8 cellular contexts compared by ENCODE assay signal in the genomic region with DNA sequence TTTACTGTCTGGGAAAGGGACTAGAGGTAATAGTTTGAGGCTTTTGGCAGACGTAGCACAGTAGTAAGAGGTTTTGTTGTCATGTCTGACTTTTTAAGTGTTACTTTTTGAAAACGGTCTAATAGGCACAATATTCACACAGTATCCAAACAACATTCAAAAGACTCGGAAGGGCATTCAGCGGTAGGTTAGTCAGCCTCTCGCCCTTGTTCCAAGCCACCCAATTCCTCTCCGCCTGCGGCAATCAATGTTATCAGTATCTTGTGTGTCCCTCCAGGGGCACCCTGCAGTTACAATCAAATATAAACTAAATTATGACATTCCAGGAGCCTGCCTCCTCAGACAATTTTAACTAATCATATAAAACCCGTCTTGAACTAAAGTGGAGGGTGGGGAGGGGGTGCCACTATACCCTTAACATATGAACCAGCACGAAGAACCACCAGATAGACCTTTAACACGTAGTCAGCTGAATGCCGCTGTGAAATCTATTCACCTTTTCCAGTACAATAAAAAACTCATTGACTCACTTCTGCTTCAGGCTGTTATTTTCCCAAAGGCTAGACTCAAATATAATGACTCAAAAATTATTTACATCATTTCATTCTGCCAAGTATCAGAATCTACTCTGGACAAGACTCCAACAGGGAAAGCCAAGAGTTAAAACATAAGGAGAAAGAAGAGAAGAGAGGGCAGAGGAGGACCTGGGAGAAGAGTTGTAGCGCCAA. TPM values are rescaled to one million over a fixed set of nuclear protein-coding genes. Genes with fewer than 3 reads are reported as not detected.
A peak's percentile ranks its signal among the peaks of the same experiment; 100 is the strongest.
DNase-seq lines count a peak whose midpoint lies in the region; ATAC-seq and TF ChIP-seq lines count a peak whose summit lies in the region.

No MANE protein-coding gene starts in this region.

- TF ChIP-seq EP300 in neural cell (conservative IDR thresholded peaks at IDR 0.05; ENCODE audit: poor library complexity, severe bottlenecking), result no peak

- no peak for TF ChIP-seq CTCF in NB4 (IDR thresholded peaks at IDR 0.05; ENCODE audit: low read depth, low read length)
- TF ChIP-seq CTCF in dorsolateral prefrontal cortex (IDR thresholded peaks at IDR 0.05 in 54 of 56, conservative IDR thresholded peaks at IDR 0.05 in 2 of 56; ENCODE audit: low read depth in 1 of 56, partially characterized antibody in 56 of 56), result peak in 1 of 56 donors; percentile 10
- no peak for TF ChIP-seq CTCF in neural cell (IDR thresholded peaks at IDR 0.05; ENCODE audit: poor library complexity, severe bottlenecking)

- H3K27me3 ChIP-seq in CD4-positive, alpha-beta memory T cell (ENCODE audit: insufficient read depth, low read length), result no peaks in the 10 kb centered on the region
- H3K27me3 ChIP-seq in dorsolateral prefrontal cortex (peaks cover 0 to 19% (median 0%) of the 10 kb centered on the region in 45 donors), neural cell (ENCODE audit: insufficient read depth, low read depth, low read length) (peaks cover 32% of the 10 kb centered on the region)

- H3K27ac Mint-ChIP-seq in CD4-positive, alpha-beta memory T cell, result peak overlapping the region in 5 of 7 donors; percentile 54 to 96 (median 71)

- no peaks in the 10 kb centered on the region for H3K36me3 ChIP-seq in CD4-positive, alpha-beta memory T cell (ENCODE audit: insufficient read depth, low read length)
- H3K36me3 ChIP-seq in neural cell (ENCODE audit: insufficient read depth, low read length), result no peaks in the 10 kb centered on the region

- H2AFZ ChIP-seq in neural cell (ENCODE audit: low read depth, low read length), result no peak overlapping the region

- H3K9me3 Mint-ChIP-seq in CD4-positive, alpha-beta memory T cell, result peaks cover 0 to 6% (median 0%) of the 10 kb centered on the region in 8 donors

- no peaks in the 10 kb centered on the region for H3K79me2 ChIP-seq in neural cell (replicated peaks; ENCODE audit: insufficient read depth, low read length)

- no peaks in the 10 kb centered on the region for H3K9me3 ChIP-seq in CD4-positive, alpha-beta memory T cell (ENCODE audit: control insufficient read depth in 1 of 2, low read length in 2 of 2)
- no peaks in the 10 kb centered on the region for H3K9me3 ChIP-seq in neural cell (ENCODE audit: low read length)

- H3K27ac ChIP-seq in CD4-positive, alpha-beta memory T cell (ENCODE audit: low read depth, low read length), result no peak overlapping the region
- H3K27ac ChIP-seq in dorsolateral prefrontal cortex (peak overlapping the region in 24 of 59 donors; percentile 9 to 96 (median 91)), neural cell (ENCODE audit: low read length) (no peak overlapping the region)

- CTCF ChIA-PET in CD4-positive, alpha-beta memory T cell (lab: Charles Lee; ENCODE audit: partially characterized antibody), result no interaction called here

- peak overlapping the region; percentile 94 to 98 (median 96) for H3K4me3 Mint-ChIP-seq in CD4-positive, alpha-beta memory T cell

- peak overlapping the region; percentile 12 to 81 for H3K4me3 ChIP-seq in CD4-positive, alpha-beta memory T cell (ENCODE audit: low read length in 2 of 2)
- peak overlapping the region; percentile 99 for H3K4me3 ChIP-seq in NB4 (ENCODE audit: low read depth, low read length)
- peak overlapping the region; percentile 56 to 91 (median 74) for H3K4me3 ChIP-seq in dorsolateral prefrontal cortex
- H3K4me3 ChIP-seq in neural cell (ENCODE audit: low read length), result peak overlapping the region; percentile 81

- ATAC-seq in GM19328 (IDR thresholded peaks at IDR 0.05; ENCODE audit: unreplicated experiment) (no peak), HG02623 (IDR thresholded peaks at IDR 0.05; ENCODE audit: unreplicated experiment) (no peak), HG03439 (IDR thresholded peaks at IDR 0.05; ENCODE audit: unreplicated experiment) (no peak)

- TF ChIP-seq RAD21 in neural cell (conservative IDR thresholded peaks at IDR 0.05), result no peak

- no peaks in the 10 kb centered on the region for H4K20me1 ChIP-seq in neural cell (ENCODE audit: insufficient read depth)

- DNase-seq in CD4-positive, alpha-beta memory T cell, result peak in 1 of 5 donors; percentile 4
- peak; percentile 52 for DNase-seq in NB4 (ENCODE audit: low read depth)
- no peak for DNase-seq in dorsolateral prefrontal cortex
- DNase-seq in anterior cingulate cortex (lab: John Stamatoyannopoulos, UW), result no peak

- H3K9me2 ChIP-seq in neural cell (ENCODE audit: insufficient read depth, low read length), result no peaks in the 10 kb centered on the region

- no peaks in the 10 kb centered on the region for H3F3A ChIP-seq in neural cell (ENCODE audit: insufficient read depth, low read length, poor library complexity, severe bottlenecking)

- TF ChIP-seq POLR2A in NB4 (IDR thresholded peaks at IDR 0.05; ENCODE audit: extremely low read depth, insufficient read length), result no peak

- H3K9ac ChIP-seq in neural cell (ENCODE audit: low read length), result no peak overlapping the region

- peaks cover 18 to 49% (median 33%) of the 10 kb centered on the region in 4 donors for H3K4me1 Mint-ChIP-seq in CD4-positive, alpha-beta memory T cell

- peaks cover 5 to 8% of the 10 kb centered on the region in 2 donors for H3K27me3 Mint-ChIP-seq in CD4-positive, alpha-beta memory T cell

- intact Hi-C loops in CD4-positive, alpha-beta memory T cell (cut with micrococcal nuclease), result loop anchor here (5.0 kb wide), 3 partner anchors 496 to 1884 kb away; a partner anchor contains a TSS
- intact Hi-C loops in dorsolateral prefrontal cortex (cut with DNase I), result no loop called here

- no peak overlapping the region for H3K4me2 ChIP-seq in neural cell (ENCODE audit: low read length)

- H3K36me3 Mint-ChIP-seq in CD4-positive, alpha-beta memory T cell, result peaks cover 4 to 15% of the 10 kb centered on the region in 2 donors

- POLR2A ChIA-PET in CD4-positive, alpha-beta memory T cell (lab: Charles Lee; ENCODE audit: partially characterized antibody), result interaction anchor here (3.1 kb wide), 1 partner anchor 1747 kb away, joined by 10 read pairs; a partner anchor contains a TSS

- H3K4me1 ChIP-seq in CD4-positive, alpha-beta memory T cell (ENCODE audit: insufficient read depth, low read length), result peaks cover 19% of the 10 kb centered on the region

TF ChIP-seq in neural cell, 6 proteins besides CTCF, POLR2A, EP300 and RAD21:
- TF ChIP-seq, protein P1, sequence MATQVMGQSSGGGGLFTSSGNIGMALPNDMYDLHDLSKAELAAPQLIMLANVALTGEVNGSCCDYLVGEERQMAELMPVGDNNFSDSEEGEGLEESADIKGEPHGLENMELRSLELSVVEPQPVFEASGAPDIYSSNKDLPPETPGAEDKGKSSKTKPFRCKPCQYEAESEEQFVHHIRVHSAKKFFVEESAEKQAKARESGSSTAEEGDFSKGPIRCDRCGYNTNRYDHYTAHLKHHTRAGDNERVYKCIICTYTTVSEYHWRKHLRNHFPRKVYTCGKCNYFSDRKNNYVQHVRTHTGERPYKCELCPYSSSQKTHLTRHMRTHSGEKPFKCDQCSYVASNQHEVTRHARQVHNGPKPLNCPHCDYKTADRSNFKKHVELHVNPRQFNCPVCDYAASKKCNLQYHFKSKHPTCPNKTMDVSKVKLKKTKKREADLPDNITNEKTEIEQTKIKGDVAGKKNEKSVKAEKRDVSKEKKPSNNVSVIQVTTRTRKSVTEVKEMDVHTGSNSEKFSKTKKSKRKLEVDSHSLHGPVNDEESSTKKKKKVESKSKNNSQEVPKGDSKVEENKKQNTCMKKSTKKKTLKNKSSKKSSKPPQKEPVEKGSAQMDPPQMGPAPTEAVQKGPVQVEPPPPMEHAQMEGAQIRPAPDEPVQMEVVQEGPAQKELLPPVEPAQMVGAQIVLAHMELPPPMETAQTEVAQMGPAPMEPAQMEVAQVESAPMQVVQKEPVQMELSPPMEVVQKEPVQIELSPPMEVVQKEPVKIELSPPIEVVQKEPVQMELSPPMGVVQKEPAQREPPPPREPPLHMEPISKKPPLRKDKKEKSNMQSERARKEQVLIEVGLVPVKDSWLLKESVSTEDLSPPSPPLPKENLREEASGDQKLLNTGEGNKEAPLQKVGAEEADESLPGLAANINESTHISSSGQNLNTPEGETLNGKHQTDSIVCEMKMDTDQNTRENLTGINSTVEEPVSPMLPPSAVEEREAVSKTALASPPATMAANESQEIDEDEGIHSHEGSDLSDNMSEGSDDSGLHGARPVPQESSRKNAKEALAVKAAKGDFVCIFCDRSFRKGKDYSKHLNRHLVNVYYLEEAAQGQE (IDR thresholded peaks at IDR 0.05; ENCODE audit: borderline replicate concordance), result no peak
- TF ChIP-seq MXI1 (conservative IDR thresholded peaks at IDR 0.05; ENCODE audit: poor library complexity, severe bottlenecking) (no peak), TAF1 (IDR thresholded peaks at IDR 0.05; ENCODE audit: low read depth) (no peak), SMC3 (conservative IDR thresholded peaks at IDR 0.05; ENCODE audit: poor library complexity) (no peak), POLR2AphosphoS5 (IDR thresholded peaks at IDR 0.05) (no peak), EZH2 (IDR thresholded peaks at IDR 0.05; ENCODE audit: borderline replicate concordance, insufficient read depth, low read length, poor library complexity, severe bottlenecking) (no peak)

RNA-seq across cellular contexts. Expression of a gene that starts 1.7 kb away (rescaled TPM):
- total RNA-seq in CD4-positive, alpha-beta memory T cell, result 1 to 10 TPM; 5.8 to 6.6 TPM
- polyA plus RNA-seq in CD4-positive, alpha-beta memory T cell, result 1 to 10 TPM; 2.5 to 4.4 TPM
- 1 to 10 TPM in 119 of 120 experiments, under 1 TPM in 1; 0.85 to 6.9 (median 2.3) TPM for total RNA-seq in dorsolateral prefrontal cortex
- 0.47 and 0.64 TPM in 2 replicates for polyA plus RNA-seq in neural cell
- 1.4 and 1.5 TPM in 2 replicates for polyA minus RNA-seq in neural cell

Comparison
In these comparisons a context has a peak if more than half of its experiments do, and no peak if none do; other contexts are left out.
1. H3K4me3 ChIP-seq: peak in every context shown above with its lines; median percentile 99 in NB4; 81 in neural cell; 74 in dorsolateral prefrontal cortex; 46 in CD4-positive, alpha-beta memory T cell.